Comparison of ENCODE assay signal across 8 cellular contexts in the genomic region with DNA sequence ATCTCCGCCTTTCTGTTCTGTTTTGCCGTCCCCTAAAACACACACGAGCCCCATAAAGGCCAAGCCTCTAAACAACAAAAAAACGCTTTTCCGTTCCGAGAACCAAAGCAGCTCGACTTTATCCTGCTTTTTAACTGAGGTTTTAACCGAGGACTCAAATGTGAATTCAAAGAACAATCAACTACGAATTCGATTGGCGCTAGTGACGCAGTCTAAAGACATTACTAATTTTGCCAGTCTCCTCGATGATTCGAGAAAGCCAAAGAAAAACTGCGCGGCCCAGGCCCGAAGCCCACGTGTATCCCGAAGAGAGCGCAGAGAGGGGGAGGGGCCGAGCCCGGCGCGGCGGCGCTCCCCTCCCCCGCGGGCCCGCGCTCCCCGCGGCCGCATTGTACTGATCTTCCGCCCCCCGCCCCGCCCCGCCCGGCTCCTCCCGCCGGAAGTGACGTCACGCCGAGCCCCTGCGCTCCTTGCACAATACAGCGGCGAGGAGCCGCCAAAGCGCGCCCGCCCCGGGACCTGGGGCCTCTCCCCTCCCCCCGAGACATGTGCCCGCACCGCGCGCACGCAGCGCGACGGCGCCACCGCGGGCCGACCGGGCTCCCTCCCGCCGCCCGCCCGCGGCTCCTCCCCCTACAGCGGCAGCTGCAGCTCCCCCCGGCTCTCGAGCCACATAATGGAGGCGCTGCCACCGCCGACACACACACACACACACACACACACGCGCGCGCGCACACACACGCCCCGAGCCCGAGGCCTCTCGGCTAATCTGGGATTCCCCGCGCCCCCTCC. TPM values are rescaled to one million over a fixed set of nuclear protein-coding genes. Genes with fewer than 3 reads are reported as not detected.
DNase-seq lines count a peak whose midpoint lies in the region; TF ChIP-seq lines count a peak whose summit lies in the region.

No MANE protein-coding gene starts in this region.

- no peaks in the 10 kb centered on the region for H3K9me3 Mint-ChIP-seq in neural progenitor cell

- no peak for TF ChIP-seq EP300 in stomach (IDR thresholded peaks at IDR 0.05)

- peaks cover 80% of the 10 kb centered on the region for H3K79me2 ChIP-seq in neural progenitor cell (ENCODE audit: low read depth)

- peak; percentile 53 for TF ChIP-seq POLR2A in Raji (IDR thresholded peaks at IDR 0.05; ENCODE audit: insufficient read depth, low read depth, low read length)
- no peak for TF ChIP-seq POLR2A in stomach (IDR thresholded peaks at IDR 0.05)

- DNase-seq in EH (ENCODE audit: low read depth) (peak; percentile 93), H4 (ENCODE audit: low spot score) (peak; percentile 87), LoVo (ENCODE audit: low spot score) (peak; percentile 88), activated gamma-delta T cell treated with Interleukin-2 at 50 U/mL for 16 hours (peak; percentile 94), fibroblast of villous mesenchyme (ENCODE audit: low read depth) (peak; percentile 96), neural progenitor cell (ENCODE audit: low spot score) (peak; percentile 98), stomach (peak; percentile 98)

- H2AFZ ChIP-seq in neural progenitor cell (replicated peaks): no peak overlapping the region

- H3K4me3 ChIP-seq in fibroblast of villous mesenchyme (ENCODE audit: low read depth, low read length) (peak overlapping the region; percentile 98), neural progenitor cell (peak overlapping the region; percentile 77), stomach (peak overlapping the region; percentile 72 to 98 (median 80))

- H3K4me1 Mint-ChIP-seq in neural progenitor cell: peaks cover 49% of the 10 kb centered on the region

- H3K27me3 ChIP-seq in neural progenitor cell (no peaks in the 10 kb centered on the region), stomach (no peaks in the 10 kb centered on the region)

- H3K36me3 ChIP-seq in neural progenitor cell: peaks cover 24% of the 10 kb centered on the region
- H3K36me3 ChIP-seq in stomach: peaks cover 24 to 37% (median 30%) of the 10 kb centered on the region in 4 donors

- 0 to 1% (median 1%) methylated on average over 23 to 81 of the region's 87 CpGs for WGBS in stomach, 5 donors

- H3K9me3 ChIP-seq in neural progenitor cell (ENCODE audit: low read depth): no peaks in the 10 kb centered on the region
- no peaks in the 10 kb centered on the region for H3K9me3 ChIP-seq in stomach

- H3K4me3 Mint-ChIP-seq in neural progenitor cell: peak overlapping the region; percentile 92

- peak overlapping the region; percentile 52 for H3K27ac Mint-ChIP-seq in neural progenitor cell

- H3K36me3 Mint-ChIP-seq in neural progenitor cell: peaks cover 31% of the 10 kb centered on the region

- H3F3A ChIP-seq in neural progenitor cell (ENCODE audit: low read depth): peaks cover 58% of the 10 kb centered on the region

- H3K4me1 ChIP-seq in neural progenitor cell (peaks cover 42% of the 10 kb centered on the region), stomach (peaks cover 27 to 57% (median 47%) of the 10 kb centered on the region in 4 donors)

- H3K9ac ChIP-seq in neural progenitor cell: peak overlapping the region; percentile 96

- TF ChIP-seq CTCF in fibroblast of villous mesenchyme (IDR thresholded peaks at IDR 0.05; ENCODE audit: insufficient read depth, low read depth, low read length): no peak
- TF ChIP-seq CTCF in neural progenitor cell (IDR thresholded peaks at IDR 0.05): no peak
- no peak for TF ChIP-seq CTCF in stomach (IDR thresholded peaks at IDR 0.05)

- peaks cover 49% of the 10 kb centered on the region for H4K20me1 ChIP-seq in neural progenitor cell (ENCODE audit: low read depth)

- H3K27ac ChIP-seq in neural progenitor cell (peak overlapping the region; percentile 96), stomach (peak overlapping the region; percentile 99 to 100 (median 99))

- peaks cover 6% of the 10 kb centered on the region for H3K27me3 Mint-ChIP-seq in neural progenitor cell (ENCODE audit: insufficient read depth, low read depth)

- intact Hi-C loops in stomach (cut with DNase I; ENCODE audit: low total_unique reads): no loop called here

- H3K4me2 ChIP-seq in neural progenitor cell: peak overlapping the region; percentile 78

RNA-seq across cellular contexts. Expression of a gene that starts 1.4 kb away (rescaled TPM):
- total RNA-seq in H4 (2014; rRNA removed; shearing (Covaris generic)): 255 and 288 TPM in 2 replicates
- total RNA-seq in fibroblast of villous mesenchyme (209 and 324 TPM in 2 replicates), neural progenitor cell (ENCODE audit: low replicate concordance) (543 and 856 TPM in 2 replicates), stomach (100 to 1,000 TPM; 308 to 533 (median 327) TPM)
- polyA plus RNA-seq in stomach: 100 to 1,000 TPM in 1 of 3 donors, 10 to 100 TPM in 2; 76.3 to 132 (median 94.9) TPM

RNA-seq across cellular contexts. Expression of a gene that starts 27.4 kb away (rescaled TPM):
- 58.4 and 71.7 TPM in 2 replicates for total RNA-seq in H4 (2014; rRNA removed; shearing (Covaris generic))
- total RNA-seq in fibroblast of villous mesenchyme (31.6 and 32.8 TPM in 2 replicates), neural progenitor cell (ENCODE audit: low replicate concordance) (24.0 and 81.6 TPM in 2 replicates), stomach (10 to 100 TPM in 3 of 5 donors, 1 to 10 TPM in 2; 5.5 to 58.0 (median 28.0) TPM)
- polyA plus RNA-seq in stomach: 10 to 100 TPM; 55.4 to 65.7 (median 60.0) TPM

Comparison
In these comparisons a context has a peak if more than half of its experiments do, and no peak if none do; other contexts are left out.
1. Peak in every context shown above with its lines: DNase-seq, H3K4me3 ChIP-seq and H3K27ac ChIP-seq.